ENCODE assay signal across 1 cellular context in the genomic region with DNA sequence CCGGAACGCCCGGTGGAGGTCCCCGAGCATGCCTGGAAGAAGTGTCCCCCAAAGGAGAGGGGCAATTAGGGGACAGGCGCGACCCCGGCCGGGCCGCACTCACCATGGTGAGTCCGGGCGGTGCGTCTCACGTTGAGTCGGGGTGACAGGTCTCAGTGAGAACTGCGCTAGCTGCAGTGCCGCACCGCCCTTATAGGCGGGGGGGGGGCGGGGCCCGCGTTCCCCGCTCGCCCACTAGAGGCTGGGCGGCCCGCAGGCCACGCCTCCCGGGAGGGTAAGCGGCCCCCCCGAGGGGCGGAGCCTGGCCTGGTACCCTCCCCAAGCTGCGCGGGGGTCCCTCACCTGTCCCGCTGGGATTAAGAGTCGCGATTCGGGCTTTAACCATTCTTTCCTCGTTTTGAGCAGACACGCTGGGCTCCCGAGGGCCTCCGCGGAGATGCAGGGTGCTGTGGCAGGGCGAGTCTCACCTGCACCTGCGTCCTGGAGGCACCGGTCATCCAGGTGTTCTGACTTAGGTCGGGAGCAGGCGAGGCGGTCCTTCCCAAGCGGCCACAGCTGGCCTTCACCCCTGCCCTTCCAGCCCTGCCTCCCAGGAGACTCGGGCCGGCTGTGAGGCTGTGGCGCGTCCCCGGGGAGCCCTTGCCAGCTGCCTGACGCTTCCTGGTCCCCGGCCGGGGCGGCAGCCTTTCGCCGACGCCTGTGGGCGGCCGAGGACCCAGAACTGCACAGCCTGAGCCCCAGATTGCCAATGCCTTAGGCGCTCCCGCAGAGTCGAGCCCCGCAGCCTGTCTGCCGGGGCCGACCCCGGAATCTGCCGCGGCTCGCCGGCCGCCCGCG.
A peak's percentile ranks its signal among the peaks of the same experiment; 100 is the strongest.
TF ChIP-seq lines count a peak whose summit lies in the region.

A gene (minus strand): TSS at position 166 of the 837 bp plus-strand sequence. CDS start 60 bp downstream, at position 106.

TF ChIP-seq in HepG2, 621 proteins besides CTCF, POLR2A, EP300 and RAD21 (continued from another document):
- TF ChIP-seq KDM5A (IDR thresholded peaks at IDR 0.05; ENCODE audit: borderline replicate concordance, low read length) (no peak), POLR2AphosphoS2 (IDR thresholded peaks at IDR 0.05; ENCODE audit: low read depth, low read length) (no peak), TOPORS (CRISPR knock-in tag; IDR thresholded peaks at IDR 0.05) (0 out of 2 replicates have a peak, but pooled peaks have one; percentile 32), ZNF180 (CRISPR knock-in tag; IDR thresholded peaks at IDR 0.05; ENCODE audit: borderline replicate concordance, low read depth) (no peak), MED8 (CRISPR knock-in tag; IDR thresholded peaks at IDR 0.05; ENCODE audit: insufficient replicate concordance) (no peak), ZFAT (CRISPR knock-in tag; conservative IDR thresholded peaks at IDR 0.05) (no peak), ATRX (CRISPR knock-in tag; IDR thresholded peaks at IDR 0.05; ENCODE audit: borderline replicate concordance) (no peak), MLLT10 (CRISPR knock-in tag; IDR thresholded peaks at IDR 0.05) (no peak)
- TF ChIP-seq, protein P1, sequence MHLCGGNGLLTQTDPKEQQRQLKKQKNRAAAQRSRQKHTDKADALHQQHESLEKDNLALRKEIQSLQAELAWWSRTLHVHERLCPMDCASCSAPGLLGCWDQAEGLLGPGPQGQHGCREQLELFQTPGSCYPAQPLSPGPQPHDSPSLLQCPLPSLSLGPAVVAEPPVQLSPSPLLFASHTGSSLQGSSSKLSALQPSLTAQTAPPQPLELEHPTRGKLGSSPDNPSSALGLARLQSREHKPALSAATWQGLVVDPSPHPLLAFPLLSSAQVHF (CRISPR knock-in tag; IDR thresholded peaks at IDR 0.05), result no peak
- TF ChIP-seq, protein P2, sequence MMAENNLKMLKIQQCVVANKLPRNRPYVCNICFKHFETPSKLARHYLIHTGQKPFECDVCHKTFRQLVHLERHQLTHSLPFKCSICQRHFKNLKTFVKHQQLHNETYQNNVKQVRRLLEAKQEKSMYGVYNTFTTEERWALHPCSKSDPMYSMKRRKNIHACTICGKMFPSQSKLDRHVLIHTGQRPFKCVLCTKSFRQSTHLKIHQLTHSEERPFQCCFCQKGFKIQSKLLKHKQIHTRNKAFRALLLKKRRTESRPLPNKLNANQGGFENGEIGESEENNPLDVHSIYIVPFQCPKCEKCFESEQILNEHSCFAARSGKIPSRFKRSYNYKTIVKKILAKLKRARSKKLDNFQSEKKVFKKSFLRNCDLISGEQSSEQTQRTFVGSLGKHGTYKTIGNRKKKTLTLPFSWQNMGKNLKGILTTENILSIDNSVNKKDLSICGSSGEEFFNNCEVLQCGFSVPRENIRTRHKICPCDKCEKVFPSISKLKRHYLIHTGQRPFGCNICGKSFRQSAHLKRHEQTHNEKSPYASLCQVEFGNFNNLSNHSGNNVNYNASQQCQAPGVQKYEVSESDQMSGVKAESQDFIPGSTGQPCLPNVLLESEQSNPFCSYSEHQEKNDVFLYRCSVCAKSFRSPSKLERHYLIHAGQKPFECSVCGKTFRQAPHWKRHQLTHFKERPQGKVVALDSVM (CRISPR knock-in tag; IDR thresholded peaks at IDR 0.05), result peak; percentile 73
- TF ChIP-seq, protein P3, sequence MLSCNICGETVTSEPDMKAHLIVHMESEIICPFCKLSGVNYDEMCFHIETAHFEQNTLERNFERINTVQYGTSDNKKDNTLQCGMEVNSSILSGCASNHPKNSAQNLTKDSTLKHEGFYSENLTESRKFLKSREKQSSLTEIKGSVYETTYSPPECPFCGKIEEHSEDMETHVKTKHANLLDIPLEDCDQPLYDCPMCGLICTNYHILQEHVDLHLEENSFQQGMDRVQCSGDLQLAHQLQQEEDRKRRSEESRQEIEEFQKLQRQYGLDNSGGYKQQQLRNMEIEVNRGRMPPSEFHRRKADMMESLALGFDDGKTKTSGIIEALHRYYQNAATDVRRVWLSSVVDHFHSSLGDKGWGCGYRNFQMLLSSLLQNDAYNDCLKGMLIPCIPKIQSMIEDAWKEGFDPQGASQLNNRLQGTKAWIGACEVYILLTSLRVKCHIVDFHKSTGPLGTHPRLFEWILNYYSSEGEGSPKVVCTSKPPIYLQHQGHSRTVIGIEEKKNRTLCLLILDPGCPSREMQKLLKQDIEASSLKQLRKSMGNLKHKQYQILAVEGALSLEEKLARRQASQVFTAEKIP (CRISPR knock-in tag; IDR thresholded peaks at IDR 0.05; ENCODE audit: borderline replicate concordance), result no peak
